ENCODE assay signal across 19 cellular contexts in genomic region chr19:53876651-53877224, GRCh38. TPM values are rescaled to one million over a fixed set of nuclear protein-coding genes. Genes with fewer than 3 reads are reported as not detected.
A peak's percentile ranks its signal among the peaks of the same experiment; 100 is the strongest.
DNase-seq lines count a peak whose midpoint lies in the region; ATAC-seq, FAIRE-seq and TF ChIP-seq lines count a peak whose summit lies in the region.
"Had no signal": no experiment of that assay in that cellular context is flagged by ENCODE, and none has a peak within 500 bp of the region (broad histone marks: within the 10 kb centered on the region; RNA-seq: fewer than 3 reads in every experiment).

No MANE protein-coding gene starts in this region.

- no peak for ATAC-seq in K562
- ATAC-seq in foreskin keratinocyte = no peak
- no peak for ATAC-seq in GM21381 (IDR thresholded peaks at IDR 0.05; ENCODE audit: unreplicated experiment)
- ATAC-seq: heart left ventricle; stimulated activated naive CD8-positive, alpha-beta T cell treated with anti-CD3 and anti-CD28 coated beads, Interleukin-15, amount 100 ng/mL, for 72 hours had no signal

- no peak for TF ChIP-seq EP300 in K562 (IDR thresholded peaks at IDR 0.05; ENCODE audit: low read length)

- H3K27ac ChIP-seq in K562 (ENCODE audit: extremely low read depth, low read depth, low read length) (no peak overlapping the region), osteoblast (ENCODE audit: low read depth, low read length) (no peak overlapping the region), foreskin keratinocyte (no peak overlapping the region)
- H3K27ac ChIP-seq: brain microvascular endothelial cell, esophagus squamous epithelium, parathyroid adenoma, uterus had no signal

- H3K27me3 Mint-ChIP-seq in activated naive CD4-positive, alpha-beta T cell treated with anti-CD3 and anti-CD28 coated beads for 36 hours (ENCODE audit: low read depth) = no peaks in the 10 kb centered on the region
- H3K27me3 Mint-ChIP-seq: stimulated activated naive CD8-positive, alpha-beta T cell treated with anti-CD3 and anti-CD28 coated beads, Interleukin-15, amount 100 ng/mL, for 72 hours had no signal

- H3K4me3 Mint-ChIP-seq in activated naive CD4-positive, alpha-beta T cell treated with anti-CD3 and anti-CD28 coated beads for 36 hours = no peak overlapping the region
- H3K4me3 Mint-ChIP-seq: activated CD4-positive, alpha-beta memory T cell treated with anti-CD3 and anti-CD28 coated beads, Interleukin-2, amount 10 ng/mL, durations not matched to agents 7 days and 5 days had no signal

- H3K9ac ChIP-seq in K562 (ENCODE audit: insufficient read depth in 1 of 2, low read depth in 2 of 2, low read length in 2 of 2) = no peak overlapping the region
- H3K9ac ChIP-seq: parathyroid adenoma had no signal

- H3K36me3 ChIP-seq in K562 (ENCODE audit: control insufficient read depth, insufficient read depth, low read length) (peaks cover 34% of the 10 kb centered on the region; the same call in 2 of the 3 replicates), osteoblast (ENCODE audit: insufficient read depth, low read length) (peaks cover 36% of the 10 kb centered on the region)
- H3K36me3 ChIP-seq: uterus had no signal

- no peaks in the 10 kb centered on the region for H3K9me3 ChIP-seq in K562 (replicated peaks; ENCODE audit: control insufficient read depth, insufficient read depth, low read depth, low read length)
- H3K9me3 ChIP-seq in osteoblast (ENCODE audit: low read depth, low read length) = no peaks in the 10 kb centered on the region
- H3K9me3 ChIP-seq: esophagus squamous epithelium, heart left ventricle, uterus had no signal

- POLR2A ChIA-PET in K562 (lab: Yijun Ruan, JAX) = interaction anchor here (0.5 to 4.3 kb wide), 5 partner anchors 9 to 279 kb away, joined by 3 to 27 read pairs (median 4); partner anchors contain the start of gene MYADM

- no peak for TF ChIP-seq RAD21 in K562 (CRISPR knock-in tag; conservative IDR thresholded peaks at IDR 0.05 in 1 of 2, IDR thresholded peaks at IDR 0.05 in 1 of 2)

- no peaks in the 10 kb centered on the region for H3K9me3 Mint-ChIP-seq in activated naive CD4-positive, alpha-beta T cell treated with anti-CD3 and anti-CD28 coated beads for 36 hours
- H3K9me3 Mint-ChIP-seq: activated CD4-positive, alpha-beta memory T cell treated with anti-CD3 and anti-CD28 coated beads, Interleukin-2, amount 10 ng/mL, durations not matched to agents 7 days and 5 days; stimulated activated naive CD8-positive, alpha-beta T cell treated with anti-CD3 and anti-CD28 coated beads, Interleukin-15, amount 100 ng/mL, for 72 hours had no signal

- H3K27ac Mint-ChIP-seq in activated naive CD4-positive, alpha-beta T cell treated with anti-CD3 and anti-CD28 coated beads for 36 hours = peak overlapping the region; percentile 59

- CTCF ChIA-PET in activated naive CD4-positive, alpha-beta T cell treated with anti-CD3 and anti-CD28 coated beads for 36 hours (lab: Charles Lee) = interaction anchor here (0.9 to 1.4 kb wide), 3 partner anchors 9 to 36 kb away, joined by 3 to 4 read pairs (median 3); partner anchors contain the start of gene MYADM
- CTCF ChIA-PET in K562 (lab: Yijun Ruan, JAX; ENCODE audit: low intra/inter-chr PET ratio) = no interaction called here

- H3K36me3 Mint-ChIP-seq in activated naive CD4-positive, alpha-beta T cell treated with anti-CD3 and anti-CD28 coated beads for 36 hours (ENCODE audit: low read depth) = peaks cover 13% of the 10 kb centered on the region

- DNase-seq in activated naive CD4-positive, alpha-beta T cell treated with anti-CD3 and anti-CD28 coated beads for 36 hours = no peak
- DNase-seq in activated naive CD4-positive, alpha-beta T cell (lab: John Stamatoyannopoulos, UW) = no peak
- DNase-seq in HuH-7.5 (ENCODE audit: low spot score) = peak; percentile 5
- DNase-seq in K562 (ENCODE audit: extremely low read depth in 1 of 4, low spot score in 3 of 4) = no peak
- peak; percentile 52 for DNase-seq in osteoblast (ENCODE audit: insufficient read length, low spot score, missing footprints)
- no peak for DNase-seq in foreskin keratinocyte
- no peak for DNase-seq in retina
- DNase-seq: activated CD4-positive, alpha-beta memory T cell treated with anti-CD3 and anti-CD28 coated beads, Interleukin-2, amount 10 ng/mL, durations not matched to agents 7 days and 5 days; brain microvascular endothelial cell; esophagus squamous epithelium; heart left ventricle; KG1; NCI-H1417 treated with DMSO at 0.1 percent for 48 hours; uterus had no signal

- no TSS peak for BruUV-seq in K562 (replicated peaks; lab: Mats Ljungman, UMichigan)

- H2AFZ ChIP-seq in K562 (ENCODE audit: low read depth, low read length) (no peak overlapping the region), osteoblast (ENCODE audit: low read length) (no peak overlapping the region)
- H2AFZ ChIP-seq: parathyroid adenoma had no signal

- H3K4me2 ChIP-seq in K562 (ENCODE audit: insufficient read depth, low read length) = no peak overlapping the region
- H3K4me2 ChIP-seq in osteoblast (ENCODE audit: insufficient read depth, low read length) = no peak overlapping the region
- H3K4me2 ChIP-seq: smooth muscle cell had no signal

- intact Hi-C loops in activated naive CD4-positive, alpha-beta T cell treated with anti-CD3 and anti-CD28 coated beads for 36 hours (cut with micrococcal nuclease) = loop anchor here (1.0 kb wide), 1 partner anchor 7 kb away; no protein-coding TSS in a partner anchor
- intact Hi-C loops in K562 (cut with micrococcal nuclease) = no loop called here

- H3K27me3 ChIP-seq in K562 (ENCODE audit: control insufficient read depth in 2 of 2, insufficient read depth in 2 of 2, low read length in 2 of 2) = no peaks in the 10 kb centered on the region
- peaks cover 24% of the 10 kb centered on the region for H3K27me3 ChIP-seq in osteoblast (ENCODE audit: insufficient read depth, low read length)
- H3K27me3 ChIP-seq in foreskin keratinocyte = peaks cover 17% of the 10 kb centered on the region
- H3K27me3 ChIP-seq: brain microvascular endothelial cell had no signal

- 0 out of 2 replicates have a peak, but pooled peaks cover 5% of the 10 kb centered on the region for H4K20me1 ChIP-seq in K562 (replicated peaks; ENCODE audit: control insufficient read depth, insufficient read depth, low read length)
- peaks cover 22% of the 10 kb centered on the region for H4K20me1 ChIP-seq in osteoblast (ENCODE audit: insufficient read depth, low read length)

- peak; percentile 66 for TF ChIP-seq POLR2A in K562 (conservative IDR thresholded peaks at IDR 0.05)

- FAIRE-seq in K562 (lab: Jason Lieb, UNC) = no peak

- 48% methylated on average over 4 of the region's 6 CpGs for WGBS in K562 (ENCODE audit: insufficient coverage, low coverage, missing lambda C conversion rate)

- in situ Hi-C loops in K562 (cut with MboI) = no loop called here

- peaks cover 58% of the 10 kb centered on the region for H3K4me1 Mint-ChIP-seq in activated naive CD4-positive, alpha-beta T cell treated with anti-CD3 and anti-CD28 coated beads for 36 hours (ENCODE audit: low read depth)

- H3K4me1 ChIP-seq in K562 (replicated peaks in 1 of 2; ENCODE audit: control insufficient read depth in 2 of 2, insufficient read depth in 2 of 2, low read length in 2 of 2) (peaks cover 0 to 39% of the 10 kb centered on the region in 2 experiments; a peak in 3 of 5 replicates), osteoblast (ENCODE audit: insufficient read depth, low read length) (peaks cover 14% of the 10 kb centered on the region), foreskin keratinocyte (no peaks in the 10 kb centered on the region)

- H3K4me3 ChIP-seq in K562 = no peak overlapping the region
- H3K4me3 ChIP-seq in osteoblast (ENCODE audit: insufficient read depth, low read length) = no peak overlapping the region
- H3K4me3 ChIP-seq: esophagus squamous epithelium, heart left ventricle, smooth muscle cell, uterus had no signal

- no peak for TF ChIP-seq CTCF in K562 (IDR thresholded peaks at IDR 0.05 in 2 of 3, conservative IDR thresholded peaks at IDR 0.05 in 1 of 3; ENCODE audit: insufficient read depth in 2 of 3, low read depth in 1 of 3, low read length in 3 of 3)
- no peak for TF ChIP-seq CTCF in osteoblast (IDR thresholded peaks at IDR 0.05; ENCODE audit: extremely low read depth, low read depth, low read length)
- no peak for TF ChIP-seq CTCF in foreskin keratinocyte (conservative IDR thresholded peaks at IDR 0.05)

- H3K9me1 ChIP-seq in K562 (ENCODE audit: control insufficient read depth, insufficient read depth, low read length) = no peaks in the 10 kb centered on the region

- H3K79me2 ChIP-seq in K562 (ENCODE audit: control insufficient read depth, insufficient read depth, low read length) = peaks cover 19% of the 10 kb centered on the region
- H3K79me2 ChIP-seq in osteoblast (ENCODE audit: insufficient read depth, low read length) = peaks cover 3% of the 10 kb centered on the region
- H3K79me2 ChIP-seq: parathyroid adenoma had no signal

RNA-seq across cellular contexts. Expression of gene PRKCG, which starts 5.3 kb away (rescaled TPM):
- not detected for total RNA-seq in activated naive CD4-positive, alpha-beta T cell treated with anti-CD3 and anti-CD28 coated beads for 36 hours
- 0.12 and 0.32 TPM in 2 replicates for total RNA-seq in K562 (2011; cell fraction: chromatin; rRNA removed; ENCODE audit: low replicate concordance)
- not detected in 2 replicates for total RNA-seq in K562 (2011; cell fraction: nucleolus; rRNA removed)
- 0.23 TPM in 1 of 2 replicates, not detected in the other for total RNA-seq in K562 (2011; cell fraction: nucleoplasm; rRNA removed)
- total RNA-seq in K562 (2014; rRNA removed) (not detected in 2 replicates), K562 (2014; rRNA removed; fragmentation: Illumina TruSeq; extraction: Trizol) (not detected in 2 replicates), K562 (2015; rRNA removed; fragmentation: Illumina TruSeq; extraction: Trizol) (not detected in 2 replicates), K562 (2021) (0.09 TPM in 1 of 2 replicates, not detected in the other), osteoblast (under 0.01 TPM in 1 of 2 replicates, not detected in the other), foreskin keratinocyte (0.07 TPM in 1 of 2 replicates, not detected in the other)
- polyA plus RNA-seq in K562 (2011; rRNA removed) (0.04 TPM in 1 of 2 replicates, not detected in the other), K562 (2014; fragmentation: Illumina TruSeq; extraction: Trizol) (not detected in 2 replicates), K562 (2014; fragmentation: Nextera tagmentation; extraction: Ambion mirVana) (not detected), K562 (2014; rRNA removed) (not detected in 2 replicates), foreskin keratinocyte (0.02 and 0.03 TPM in 2 replicates)
- not detected in 2 replicates for polyA plus RNA-seq in K562 (2011; cell fraction: cytosol; rRNA removed)
- 0.06 and 0.20 TPM in 2 replicates for polyA plus RNA-seq in K562 (2011; cell fraction: nucleus; rRNA removed)
- polyA plus RNA-seq in K562 (2012) = 0.08 TPM in 2 replicates
- not detected in 2 replicates for polyA minus RNA-seq in K562 (2011; rRNA and poly(A)+ RNA removed)
- polyA minus RNA-seq in K562 (2011; cell fraction: cytosol; rRNA and poly(A)+ RNA removed) = not detected in 2 replicates
- polyA minus RNA-seq in K562 (2011; cell fraction: nucleus; rRNA and poly(A)+ RNA removed) = 0.13 TPM in 1 of 2 replicates, not detected in the other
- total RNA-seq: activated CD4-positive, alpha-beta memory T cell treated with anti-CD3 and anti-CD28 coated beads, Interleukin-2, amount 10 ng/mL, durations not matched to agents 7 days and 5 days; dermis microvascular lymphatic vessel endothelial cell; esophagus squamous epithelium; smooth muscle cell had no signal
- polyA plus RNA-seq: heart left ventricle had no signal

RNA-seq across cellular contexts. Expression of gene MYADM, which starts 9.1 kb away (rescaled TPM):
- 10 to 100 TPM; 13.6 to 13.9 TPM for total RNA-seq in activated naive CD4-positive, alpha-beta T cell treated with anti-CD3 and anti-CD28 coated beads for 36 hours
- 19.5 and 22.5 TPM in 2 replicates for total RNA-seq in K562 (2011; cell fraction: chromatin; rRNA removed; ENCODE audit: low replicate concordance)
- total RNA-seq in K562 (2011; cell fraction: nucleolus; rRNA removed) = 18.0 and 24.3 TPM in 2 replicates
- 33.9 and 53.6 TPM in 2 replicates for total RNA-seq in K562 (2011; cell fraction: nucleoplasm; rRNA removed)
- total RNA-seq in K562 (2014; rRNA removed) = 4.5 and 14.4 TPM in 2 replicates
- total RNA-seq in K562 (2014; rRNA removed; fragmentation: Illumina TruSeq; extraction: Trizol) = 6.7 and 7.1 TPM in 2 replicates
- 14.4 and 16.0 TPM in 2 replicates for total RNA-seq in K562 (2015; rRNA removed; fragmentation: Illumina TruSeq; extraction: Trizol)
- 65.5 and 70.3 TPM in 2 replicates for total RNA-seq in K562 (2021)
- polyA plus RNA-seq in K562 (2011; rRNA removed) = 5.6 and 17.2 TPM in 2 replicates
- polyA plus RNA-seq in K562 (2011; cell fraction: cytosol; rRNA removed) = 20.7 and 50.3 TPM in 2 replicates
- polyA plus RNA-seq in K562 (2011; cell fraction: nucleus; rRNA removed) = 12.1 and 19.9 TPM in 2 replicates
- polyA plus RNA-seq in K562 (2012) = 35.3 and 47.6 TPM in 2 replicates
- 26.1 and 44.1 TPM in 2 replicates for polyA plus RNA-seq in K562 (2014; fragmentation: Illumina TruSeq; extraction: Trizol)
- 10 to 100 TPM; 10.4 to 24.8 TPM for polyA plus RNA-seq in K562 (2014; fragmentation: Nextera tagmentation; extraction: Ambion mirVana)
- polyA plus RNA-seq in K562 (2014; rRNA removed) = 18.5 and 19.5 TPM in 2 replicates
- polyA minus RNA-seq in K562 (2011; rRNA and poly(A)+ RNA removed) = 5.0 and 5.5 TPM in 2 replicates
- 24.6 and 31.3 TPM in 2 replicates for polyA minus RNA-seq in K562 (2011; cell fraction: cytosol; rRNA and poly(A)+ RNA removed)
- polyA minus RNA-seq in K562 (2011; cell fraction: nucleus; rRNA and poly(A)+ RNA removed) = 3.1 and 4.2 TPM in 2 replicates
- 16.2 and 17.4 TPM in 2 replicates for total RNA-seq in osteoblast
- 22.8 and 31.4 TPM in 2 replicates for total RNA-seq in foreskin keratinocyte
- polyA plus RNA-seq in foreskin keratinocyte = 23.2 and 25.3 TPM in 2 replicates

RNA-seq across cellular contexts. Expression of gene CACNG7, which starts 32.3 kb away (rescaled TPM):
- not detected for total RNA-seq in activated naive CD4-positive, alpha-beta T cell treated with anti-CD3 and anti-CD28 coated beads for 36 hours
- total RNA-seq in K562 (2011; cell fraction: chromatin; rRNA removed; ENCODE audit: low replicate concordance) = not detected in 2 replicates
- total RNA-seq in K562 (2011; cell fraction: nucleolus; rRNA removed) = not detected in 2 replicates
- not detected in 2 replicates for total RNA-seq in K562 (2011; cell fraction: nucleoplasm; rRNA removed)
- total RNA-seq in K562 (2014; rRNA removed) = not detected in 2 replicates
- total RNA-seq in K562 (2014; rRNA removed; fragmentation: Illumina TruSeq; extraction: Trizol) = not detected in 2 replicates
- total RNA-seq in K562 (2015; rRNA removed; fragmentation: Illumina TruSeq; extraction: Trizol) = not detected in 2 replicates
- not detected in 2 replicates for total RNA-seq in K562 (2021)
- not detected in 2 replicates for polyA plus RNA-seq in K562 (2011; rRNA removed)
- not detected in 2 replicates for polyA plus RNA-seq in K562 (2011; cell fraction: cytosol; rRNA removed)
- not detected in 2 replicates for polyA plus RNA-seq in K562 (2011; cell fraction: nucleus; rRNA removed)
- not detected in 2 replicates for polyA plus RNA-seq in K562 (2012)
- polyA plus RNA-seq in K562 (2014; fragmentation: Illumina TruSeq; extraction: Trizol) = not detected in 2 replicates
- not detected for polyA plus RNA-seq in K562 (2014; fragmentation: Nextera tagmentation; extraction: Ambion mirVana)
- not detected in 2 replicates for polyA plus RNA-seq in K562 (2014; rRNA removed)
- not detected in 2 replicates for polyA minus RNA-seq in K562 (2011; rRNA and poly(A)+ RNA removed)
- polyA minus RNA-seq in K562 (2011; cell fraction: cytosol; rRNA and poly(A)+ RNA removed) = not detected in 2 replicates
- polyA minus RNA-seq in K562 (2011; cell fraction: nucleus; rRNA and poly(A)+ RNA removed) = not detected in 2 replicates
- not detected in 2 replicates for total RNA-seq in osteoblast
- total RNA-seq in foreskin keratinocyte = not detected in 2 replicates
- polyA plus RNA-seq in foreskin keratinocyte = not detected in 2 replicates
- total RNA-seq: activated CD4-positive, alpha-beta memory T cell treated with anti-CD3 and anti-CD28 coated beads, Interleukin-2, amount 10 ng/mL, durations not matched to agents 7 days and 5 days; dermis microvascular lymphatic vessel endothelial cell; esophagus squamous epithelium; heart left ventricle had no signal
- polyA plus RNA-seq: heart left ventricle had no signal

RNA-seq across cellular contexts. Expression of gene NLRP12, which starts 52.6 kb away (rescaled TPM):
- total RNA-seq in activated naive CD4-positive, alpha-beta T cell treated with anti-CD3 and anti-CD28 coated beads for 36 hours = not detected
- not detected in 2 replicates for total RNA-seq in K562 (2011; cell fraction: chromatin; rRNA removed; ENCODE audit: low replicate concordance)
- not detected in 2 replicates for total RNA-seq in K562 (2011; cell fraction: nucleolus; rRNA removed)
- not detected in 2 replicates for total RNA-seq in K562 (2011; cell fraction: nucleoplasm; rRNA removed)
- not detected in 2 replicates for total RNA-seq in K562 (2014; rRNA removed)
- not detected in 2 replicates for total RNA-seq in K562 (2014; rRNA removed; fragmentation: Illumina TruSeq; extraction: Trizol)
- not detected in 2 replicates for total RNA-seq in K562 (2015; rRNA removed; fragmentation: Illumina TruSeq; extraction: Trizol)
- 0.04 TPM in 1 of 2 replicates, not detected in the other for total RNA-seq in K562 (2021)
- polyA plus RNA-seq in K562 (2011; rRNA removed) = not detected in 2 replicates
- not detected in 2 replicates for polyA plus RNA-seq in K562 (2011; cell fraction: cytosol; rRNA removed)
- polyA plus RNA-seq in K562 (2011; cell fraction: nucleus; rRNA removed) = 0.03 TPM in 1 of 2 replicates, not detected in the other
- polyA plus RNA-seq in K562 (2012) = 0.03 and 0.28 TPM in 2 replicates
- polyA plus RNA-seq in K562 (2014; fragmentation: Illumina TruSeq; extraction: Trizol) = not detected in 2 replicates
- not detected for polyA plus RNA-seq in K562 (2014; fragmentation: Nextera tagmentation; extraction: Ambion mirVana)
- 0.03 TPM in 1 of 2 replicates, not detected in the other for polyA plus RNA-seq in K562 (2014; rRNA removed)
- polyA minus RNA-seq in K562 (2011; rRNA and poly(A)+ RNA removed) = not detected in 2 replicates
- polyA minus RNA-seq in K562 (2011; cell fraction: cytosol; rRNA and poly(A)+ RNA removed) = not detected in 2 replicates
- not detected in 2 replicates for polyA minus RNA-seq in K562 (2011; cell fraction: nucleus; rRNA and poly(A)+ RNA removed)
- under 0.01 TPM in 1 of 2 replicates, not detected in the other for total RNA-seq in osteoblast
- not detected in 2 replicates for total RNA-seq in foreskin keratinocyte
- polyA plus RNA-seq in foreskin keratinocyte = not detected in 2 replicates
- polyA plus RNA-seq: smooth muscle cell had no signal

Comparison
In these comparisons a context has a peak if more than half of its experiments do, and no peak if none do; other contexts are left out.
1. DNase-seq: peak in HuH-7.5 (single experiment) and osteoblast (single experiment); none in activated naive CD4-positive, alpha-beta T cell treated with anti-CD3 and anti-CD28 coated beads for 36 hours (single experiment), activated naive CD4-positive, alpha-beta T cell (0 of 4), K562 (0 of 4), foreskin keratinocyte (0 of 2) and retina (single experiment).